11 cellular contexts compared by ENCODE assay signal in the genomic region with DNA sequence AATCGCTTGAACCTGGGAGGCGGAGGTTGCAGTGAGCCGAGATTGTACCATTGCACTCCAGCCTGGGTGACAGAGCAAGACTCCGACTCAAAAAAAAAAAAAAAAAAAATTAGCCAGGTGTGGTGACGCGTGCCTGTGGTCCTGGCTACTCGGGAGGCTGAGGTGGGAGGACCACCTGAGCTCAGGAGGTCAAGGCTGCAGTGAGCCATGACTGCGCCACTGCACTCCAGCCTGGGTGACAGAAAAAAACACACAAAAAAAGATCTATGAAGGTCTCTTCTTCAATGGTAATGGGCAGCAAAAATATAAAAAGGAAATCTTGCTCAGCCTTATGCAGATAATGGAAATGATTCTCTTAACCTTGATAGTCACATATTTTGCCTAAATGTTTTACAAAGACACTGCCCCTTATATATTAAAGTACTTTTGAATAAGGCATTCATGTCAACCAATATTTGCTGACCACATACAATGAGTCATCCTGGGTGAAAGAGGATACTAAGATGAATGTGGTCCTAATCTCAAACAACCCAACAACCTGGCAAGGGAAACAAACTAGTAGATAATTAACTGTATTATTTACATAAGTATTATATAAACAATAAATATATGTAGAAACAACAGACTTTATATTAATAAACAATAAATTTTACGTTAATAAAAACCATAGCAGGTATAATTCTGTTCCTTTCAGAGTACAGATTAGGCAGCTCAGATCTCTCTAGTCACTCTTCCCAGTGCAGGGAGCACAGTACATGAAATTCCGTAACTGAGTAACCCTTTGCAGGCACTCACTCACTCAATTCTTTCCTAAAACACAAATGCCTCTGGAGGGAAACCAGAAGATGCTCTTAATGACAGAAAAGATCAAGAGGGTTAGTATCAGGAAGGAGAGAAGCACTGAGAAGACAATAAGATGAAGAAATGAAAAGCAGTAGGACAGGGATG. TPM values are rescaled to one million over a fixed set of nuclear protein-coding genes. Genes with fewer than 3 reads are reported as not detected.
DNase-seq lines count a peak whose midpoint lies in the region; ATAC-seq and TF ChIP-seq lines count a peak whose summit lies in the region.
"Had no signal": no experiment of that assay in that cellular context is flagged by ENCODE, and none has a peak within 500 bp of the region (broad histone marks: within the 10 kb centered on the region; RNA-seq: fewer than 3 reads in every experiment).

No MANE protein-coding gene starts in this region.

- no peak overlapping the region for H3K4me3 ChIP-seq in HEK293 (ENCODE audit: low read depth, low read length)
- H3K4me3 ChIP-seq in dorsolateral prefrontal cortex, result no peak overlapping the region
- H3K4me3 ChIP-seq in uterus, result no peak overlapping the region
- H3K4me3 ChIP-seq: sigmoid colon had no signal

- H3K36me3 ChIP-seq in HEK293 (ENCODE audit: control insufficient read depth in 2 of 2, insufficient read depth in 1 of 2, low read length in 2 of 2), result peaks cover 32 to 45% of the 10 kb centered on the region in 2 experiments
- H3K36me3 ChIP-seq in uterus, result no peaks in the 10 kb centered on the region

- H3K4me1 ChIP-seq in HEK293 (ENCODE audit: control insufficient read depth, insufficient read depth, low read length) (no peaks in the 10 kb centered on the region), uterus (no peaks in the 10 kb centered on the region)

- CTCF ChIA-PET in HEK293 (lab: Yijun Ruan, JAX), result interaction anchor here (0.7 kb wide), 1 partner anchor 153 kb away, joined by 3 read pairs; no protein-coding TSS in a partner anchor

- no peaks in the 10 kb centered on the region for H3K27me3 ChIP-seq in dorsolateral prefrontal cortex
- H3K27me3 ChIP-seq in uterus, result no peaks in the 10 kb centered on the region
- H3K27me3 ChIP-seq: sigmoid colon had no signal

- DNase-seq in COLO829 (ENCODE audit: low spot score) (peak; percentile 90), glomerular visceral epithelial cell (ENCODE audit: extremely low spot score) (peak; percentile 30), dorsolateral prefrontal cortex (no peak), uterus (no peak)
- DNase-seq in effector CD4-positive, alpha-beta T cell, result no peak
- DNase-seq: Kasumi-1, NCI-H524, sigmoid colon had no signal

- TF ChIP-seq POLR2A in uterus (IDR thresholded peaks at IDR 0.05), result no peak

- TF ChIP-seq CTCF in HEK293 (tag by site-specific recombination; IDR thresholded peaks at IDR 0.05), result no peak
- no peak for TF ChIP-seq CTCF in dorsolateral prefrontal cortex (IDR thresholded peaks at IDR 0.05 in 54 of 56, conservative IDR thresholded peaks at IDR 0.05 in 2 of 56; ENCODE audit: low read depth in 1 of 56, partially characterized antibody in 56 of 56)
- no peak for TF ChIP-seq CTCF in uterus (IDR thresholded peaks at IDR 0.05)

- peak; percentile 86 for ATAC-seq in SK-N-SH treated with all-trans-retinoic acid at 6 μM for 48 hours
- ATAC-seq in GM19351 (IDR thresholded peaks at IDR 0.05; ENCODE audit: unreplicated experiment), result no peak

- intact Hi-C loops in dorsolateral prefrontal cortex (cut with DNase I) (no loop called here), uterus (cut with DNase I; ENCODE audit: low total_unique reads) (no loop called here)

- POLR2A ChIA-PET in HEK293 (lab: Yijun Ruan, JAX), result interaction anchor here (0.6 kb wide), 1 partner anchor 485 kb away, joined by 3 read pairs; the partner anchor contains the start of gene MALSU1

- H3K9me3 ChIP-seq in HEK293 (ENCODE audit: control insufficient read depth, insufficient read depth, low read depth, low read length) (no peaks in the 10 kb centered on the region), uterus (no peaks in the 10 kb centered on the region)
- H3K9me3 ChIP-seq: sigmoid colon had no signal

- H3K27ac ChIP-seq in HEK293 (ENCODE audit: extremely low read depth, low read depth, low read length) (no peak overlapping the region), dorsolateral prefrontal cortex (peak overlapping the region in 3 of 59 donors; percentile 13 to 29 (median 17)), uterus (no peak overlapping the region)
- H3K27ac ChIP-seq: sigmoid colon had no signal

TF ChIP-seq in HEK293, 187 proteins besides CTCF, POLR2A, EP300 and RAD21:
- TF ChIP-seq ZNF292 (tag by site-specific recombination; IDR thresholded peaks at IDR 0.05; ENCODE audit: borderline replicate concordance, low read depth) (no peak), ZNF600 (tag by site-specific recombination; IDR thresholded peaks at IDR 0.05) (peak; percentile 65; the same call in 1 of the 2 replicates)

TF ChIP-seq in SK-N-SH treated with all-trans-retinoic acid at 6 μM for 48 hours, 23 proteins besides CTCF, POLR2A, EP300 and RAD21:
- no peak for TF ChIP-seq ARNTL (CRISPR knock-in tag; IDR thresholded peaks at IDR 0.05; ENCODE audit: borderline replicate concordance, low read depth)
- TF ChIP-seq, protein P1, sequence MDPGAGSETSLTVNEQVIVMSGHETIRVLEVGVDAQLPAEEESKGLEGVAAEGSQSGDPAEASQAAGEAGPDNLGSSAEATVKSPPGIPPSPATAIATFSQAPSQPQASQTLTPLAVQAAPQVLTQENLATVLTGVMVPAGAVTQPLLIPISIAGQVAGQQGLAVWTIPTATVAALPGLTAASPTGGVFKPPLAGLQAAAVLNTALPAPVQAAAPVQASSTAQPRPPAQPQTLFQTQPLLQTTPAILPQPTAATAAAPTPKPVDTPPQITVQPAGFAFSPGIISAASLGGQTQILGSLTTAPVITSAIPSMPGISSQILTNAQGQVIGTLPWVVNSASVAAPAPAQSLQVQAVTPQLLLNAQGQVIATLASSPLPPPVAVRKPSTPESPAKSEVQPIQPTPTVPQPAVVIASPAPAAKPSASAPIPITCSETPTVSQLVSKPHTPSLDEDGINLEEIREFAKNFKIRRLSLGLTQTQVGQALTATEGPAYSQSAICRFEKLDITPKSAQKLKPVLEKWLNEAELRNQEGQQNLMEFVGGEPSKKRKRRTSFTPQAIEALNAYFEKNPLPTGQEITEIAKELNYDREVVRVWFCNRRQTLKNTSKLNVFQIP (CRISPR knock-in tag; IDR thresholded peaks at IDR 0.05; ENCODE audit: borderline replicate concordance, low read depth), result no peak
- TF ChIP-seq ZFP30 (CRISPR knock-in tag; IDR thresholded peaks at IDR 0.05), result no peak
- TF ChIP-seq ZC3H10 (CRISPR knock-in tag; IDR thresholded peaks at IDR 0.05), result no peak
- TF ChIP-seq, protein P2, sequence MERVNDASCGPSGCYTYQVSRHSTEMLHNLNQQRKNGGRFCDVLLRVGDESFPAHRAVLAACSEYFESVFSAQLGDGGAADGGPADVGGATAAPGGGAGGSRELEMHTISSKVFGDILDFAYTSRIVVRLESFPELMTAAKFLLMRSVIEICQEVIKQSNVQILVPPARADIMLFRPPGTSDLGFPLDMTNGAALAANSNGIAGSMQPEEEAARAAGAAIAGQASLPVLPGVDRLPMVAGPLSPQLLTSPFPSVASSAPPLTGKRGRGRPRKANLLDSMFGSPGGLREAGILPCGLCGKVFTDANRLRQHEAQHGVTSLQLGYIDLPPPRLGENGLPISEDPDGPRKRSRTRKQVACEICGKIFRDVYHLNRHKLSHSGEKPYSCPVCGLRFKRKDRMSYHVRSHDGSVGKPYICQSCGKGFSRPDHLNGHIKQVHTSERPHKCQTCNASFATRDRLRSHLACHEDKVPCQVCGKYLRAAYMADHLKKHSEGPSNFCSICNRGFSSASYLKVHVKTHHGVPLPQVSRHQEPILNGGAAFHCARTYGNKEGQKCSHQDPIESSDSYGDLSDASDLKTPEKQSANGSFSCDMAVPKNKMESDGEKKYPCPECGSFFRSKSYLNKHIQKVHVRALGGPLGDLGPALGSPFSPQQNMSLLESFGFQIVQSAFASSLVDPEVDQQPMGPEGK (CRISPR knock-in tag; IDR thresholded peaks at IDR 0.05; ENCODE audit: borderline replicate concordance), result no peak
- no peak for TF ChIP-seq ESRRG (CRISPR knock-in tag; IDR thresholded peaks at IDR 0.05)

RNA-seq across cellular contexts. Expression of gene TOMM7, which starts 8.1 kb away (rescaled TPM):
- total RNA-seq in dorsolateral prefrontal cortex (100 to 1,000 TPM; 155 to 488 (median 296) TPM), uterus (100 to 1,000 TPM in 3 of 4 donors, 10 to 100 TPM in 1; 73.0 to 411 (median 210) TPM)

Comparison
In these comparisons a context has a peak if more than half of its experiments do, and no peak if none do; other contexts are left out.
1. DNase-seq: peak in COLO829 (single experiment) and glomerular visceral epithelial cell (single experiment); none in effector CD4-positive, alpha-beta T cell (single experiment), dorsolateral prefrontal cortex (0 of 10) and uterus (0 of 2).